In genomic region chr18:8783994-8784530, GRCh38 we compare ENCODE assay signal across 18 cellular contexts.
DNase-seq lines count a peak whose midpoint lies in the region; ATAC-seq, FAIRE-seq and TF ChIP-seq lines count a peak whose summit lies in the region.
"Had no signal": no experiment of that assay in that cellular context is flagged by ENCODE, and none has a peak within 500 bp of the region (broad histone marks: within the 10 kb centered on the region; RNA-seq: fewer than 3 reads in every experiment).

No MANE protein-coding gene starts in this region.

- no peaks in the 10 kb centered on the region for H3K9me1 ChIP-seq in endothelial cell of umbilical vein (replicated peaks; ENCODE audit: control insufficient read depth, extremely low read depth, insufficient read depth, low read length)

- H3K36me3 ChIP-seq in endothelial cell of umbilical vein (ENCODE audit: control insufficient read depth in 2 of 2, extremely low read depth in 1 of 2, insufficient read depth in 2 of 2, low read length in 2 of 2) (peaks cover 7 to 9% of the 10 kb centered on the region in 2 experiments), osteoblast (ENCODE audit: insufficient read depth, low read length) (peaks cover 54% of the 10 kb centered on the region)
- H3K36me3 ChIP-seq: BE2C had no signal

- no peak overlapping the region for H3K4me3 ChIP-seq in endothelial cell of umbilical vein (replicated peaks in 1 of 3; ENCODE audit: insufficient read depth in 1 of 3, low read depth in 1 of 3, low read length in 3 of 3)
- H3K4me3 ChIP-seq in osteoblast (ENCODE audit: insufficient read depth, low read length) = no peak overlapping the region

- dilution Hi-C loops in endothelial cell of umbilical vein (cut with MboI; ENCODE audit: extremely low pct_ligation_motif_present, low sequenced_read_pairs) = no loop called here

- no peak for FAIRE-seq in endothelial cell of umbilical vein (lab: Jason Lieb, UNC)
- FAIRE-seq: A204.1 had no signal

- peaks cover 9% of the 10 kb centered on the region for H3K4me1 Mint-ChIP-seq in Calu3 (ENCODE audit: low read depth, unreplicated experiment)
- peaks cover 43% of the 10 kb centered on the region for H3K4me1 Mint-ChIP-seq in glutamatergic neuron (ENCODE audit: low read depth, unreplicated experiment)

- H3K4me3 Mint-ChIP-seq in Calu3 (ENCODE audit: low read depth, unreplicated experiment) (no peak overlapping the region), glutamatergic neuron (ENCODE audit: unreplicated experiment) (no peak overlapping the region)
- H3K4me3 Mint-ChIP-seq: CD14-positive monocyte; CD4-positive, alpha-beta memory T cell; H9 had no signal

- H3K27me3 ChIP-seq in endothelial cell of umbilical vein (ENCODE audit: control insufficient read depth in 2 of 2, insufficient read depth in 2 of 2, low read length in 2 of 2) (no peaks in the 10 kb centered on the region), osteoblast (ENCODE audit: insufficient read depth, low read length) (no peaks in the 10 kb centered on the region)
- H3K27me3 ChIP-seq: BE2C had no signal

- no peaks in the 10 kb centered on the region for H3K27me3 Mint-ChIP-seq in Calu3 (ENCODE audit: unreplicated experiment)
- peaks cover 5% of the 10 kb centered on the region for H3K27me3 Mint-ChIP-seq in glutamatergic neuron (ENCODE audit: unreplicated experiment)

- H3K4me1 ChIP-seq in endothelial cell of umbilical vein (ENCODE audit: control insufficient read depth, extremely low read depth, insufficient read depth, low read length) (peaks cover 11% of the 10 kb centered on the region), osteoblast (ENCODE audit: insufficient read depth, low read length) (no peaks in the 10 kb centered on the region)
- H3K4me1 ChIP-seq: BE2C had no signal

- DNase-seq in Calu3 (no peak), endothelial cell of umbilical vein (ENCODE audit: low read depth, low spot score) (no peak), osteoblast (ENCODE audit: insufficient read length, low spot score, missing footprints) (peak; percentile 50), D341Med (ENCODE audit: low spot score) (no peak), glutamatergic neuron (no peak), NCI-H748 treated with DMSO at 0.1 percent for 48 hours (lab: John Stamatoyannopoulos, UW) (no peak)
- DNase-seq: ACHN; BE2C; CD4-positive, alpha-beta memory T cell; DMS 273 treated with DMSO at 0.1 percent for 48 hours; DMS79 treated with DMSO at 0.1 percent for 48 hours; GF-D8; GOT3; H9; KG1 had no signal

- H3K9ac ChIP-seq in endothelial cell of umbilical vein (replicated peaks; ENCODE audit: extremely low read depth, insufficient read depth, low read length) = no peak overlapping the region

- H2AFZ ChIP-seq in endothelial cell of umbilical vein (ENCODE audit: low read depth, low read length) (no peak overlapping the region), osteoblast (ENCODE audit: low read length) (no peak overlapping the region)

- no peaks in the 10 kb centered on the region for H3K9me3 ChIP-seq in endothelial cell of umbilical vein (replicated peaks; ENCODE audit: control insufficient read depth, insufficient read depth, low read length)
- no peaks in the 10 kb centered on the region for H3K9me3 ChIP-seq in osteoblast (ENCODE audit: low read depth, low read length)
- H3K9me3 ChIP-seq: BE2C had no signal

- H4K20me1 ChIP-seq in endothelial cell of umbilical vein (replicated peaks; ENCODE audit: control insufficient read depth, extremely low read depth, insufficient read depth, low read length) (no peaks in the 10 kb centered on the region), osteoblast (ENCODE audit: insufficient read depth, low read length) (no peaks in the 10 kb centered on the region)

- POLR2A ChIA-PET in endothelial cell of umbilical vein (lab: Charles Lee) = no interaction called here

- ATAC-seq in GM18873 (IDR thresholded peaks at IDR 0.05; ENCODE audit: low FRiP score, unreplicated experiment) = no peak

- TF ChIP-seq CTCF in Calu3 (IDR thresholded peaks at IDR 0.05; ENCODE audit: unreplicated experiment) (no peak), endothelial cell of umbilical vein (IDR thresholded peaks at IDR 0.05; ENCODE audit: extremely low read depth in 1 of 2, insufficient read depth in 1 of 2, low read depth in 1 of 2, low read length in 2 of 2) (no peak), osteoblast (IDR thresholded peaks at IDR 0.05; ENCODE audit: extremely low read depth, low read depth, low read length) (no peak), glutamatergic neuron (IDR thresholded peaks at IDR 0.05; ENCODE audit: partially characterized antibody, unreplicated experiment) (no peak)

- no peak overlapping the region for H3K27ac ChIP-seq in endothelial cell of umbilical vein (ENCODE audit: insufficient read depth, low read depth, low read length)
- H3K27ac ChIP-seq in osteoblast (ENCODE audit: low read depth, low read length) = no peak overlapping the region

- H3K9me3 Mint-ChIP-seq in Calu3 (ENCODE audit: low read depth, unreplicated experiment) (no peaks in the 10 kb centered on the region), glutamatergic neuron (ENCODE audit: unreplicated experiment) (peaks cover 15% of the 10 kb centered on the region)
- H3K9me3 Mint-ChIP-seq: CD4-positive, alpha-beta memory T cell; H9 had no signal

- intact Hi-C loops in Calu3 (cut with micrococcal nuclease; ENCODE audit: unreplicated experiment) = no loop called here
- intact Hi-C loops in endothelial cell of umbilical vein (cut with micrococcal nuclease) = no loop called here

- H3K27ac Mint-ChIP-seq in Calu3 (ENCODE audit: unreplicated experiment) (peak overlapping the region; percentile 46), glutamatergic neuron (ENCODE audit: unreplicated experiment) (no peak overlapping the region)
- H3K27ac Mint-ChIP-seq: CD14-positive monocyte; CD4-positive, alpha-beta memory T cell had no signal

- BruUV-seq in Calu3 (replicated peaks; lab: Mats Ljungman, UMichigan) = no TSS peak
- BruUV-seq in endothelial cell of umbilical vein (replicated peaks; lab: Mats Ljungman, UMichigan) = TSS peak; percentile 15

- no peaks in the 10 kb centered on the region for H3K79me2 ChIP-seq in endothelial cell of umbilical vein (ENCODE audit: control insufficient read depth, insufficient read depth, low read length)
- no peaks in the 10 kb centered on the region for H3K79me2 ChIP-seq in osteoblast (ENCODE audit: insufficient read depth, low read length)

- H3K4me2 ChIP-seq in endothelial cell of umbilical vein (ENCODE audit: insufficient read depth, low read length) (no peak overlapping the region), osteoblast (ENCODE audit: insufficient read depth, low read length) (no peak overlapping the region)

- no peak for TF ChIP-seq POLR2A in endothelial cell of umbilical vein (IDR thresholded peaks at IDR 0.05; ENCODE audit: low read depth, low read length)

- peaks cover 70% of the 10 kb centered on the region for H3K36me3 Mint-ChIP-seq in Calu3 (ENCODE audit: insufficient read depth, unreplicated experiment)
- H3K36me3 Mint-ChIP-seq in glutamatergic neuron (ENCODE audit: unreplicated experiment) = peaks cover 16% of the 10 kb centered on the region
- H3K36me3 Mint-ChIP-seq: CD14-positive monocyte; CD4-positive, alpha-beta memory T cell had no signal

- CTCF ChIA-PET in Calu3 (lab: Charles Lee) (no interaction called here), endothelial cell of umbilical vein (lab: Charles Lee) (interaction anchor here (0.9 to 1.7 kb wide), 4 partner anchors 77 to 204 kb away, joined by 3 to 7 read pairs (median 4); no protein-coding TSS in a partner anchor)

TF ChIP-seq in endothelial cell of umbilical vein, 7 proteins besides CTCF, POLR2A, EP300 and RAD21:
- TF ChIP-seq EZH2 (IDR thresholded peaks at IDR 0.05; ENCODE audit: borderline replicate concordance, low read depth, low read length, severe bottlenecking) (no peak), JUN (IDR thresholded peaks at IDR 0.05; ENCODE audit: borderline replicate concordance, insufficient read depth, insufficient read length, low read depth) (no peak), POLR2AphosphoS5 (IDR thresholded peaks at IDR 0.05; ENCODE audit: insufficient read depth, low read depth, low read length) (no peak), GATA2 (IDR thresholded peaks at IDR 0.05; ENCODE audit: insufficient read depth, insufficient read length, low read depth, low read length) (no peak), MYC (IDR thresholded peaks at IDR 0.05; ENCODE audit: low read depth, low read length) (no peak), MAX (IDR thresholded peaks at IDR 0.05; ENCODE audit: insufficient read depth, insufficient read length) (no peak), FOS (IDR thresholded peaks at IDR 0.05; ENCODE audit: borderline replicate concordance, insufficient read depth, low read length) (no peak)
